8 cellular contexts compared by ENCODE assay signal in genomic region chr5:132489871-132490483, GRCh38. TPM values are rescaled to one million over a fixed set of nuclear protein-coding genes. Genes with fewer than 3 reads are reported as not detected.
DNase-seq lines count a peak whose midpoint lies in the region; ATAC-seq and TF ChIP-seq lines count a peak whose summit lies in the region.

No MANE protein-coding gene starts in this region.

- TF ChIP-seq POLR2A in body of pancreas (IDR thresholded peaks at IDR 0.05), result no peak
- no peak for TF ChIP-seq POLR2A in spleen (IDR thresholded peaks at IDR 0.05)

- peaks cover 42% of the 10 kb centered on the region for H3K36me3 ChIP-seq in RWPE2 (ENCODE audit: low read depth)
- H3K36me3 ChIP-seq in body of pancreas (replicated peaks in 1 of 2; ENCODE audit: insufficient read depth in 1 of 2, low read depth in 2 of 2), result peaks cover 0 to 20% of the 10 kb centered on the region in 2 donors
- H3K36me3 ChIP-seq in spleen, result peaks cover 6 to 47% (median 41%) of the 10 kb centered on the region in 6 donors

- DNase-seq in AG09309 (ENCODE audit: low read depth), result no peak
- peak; percentile 65 for DNase-seq in RWPE2 (ENCODE audit: low spot score)
- peak; percentile 57 to 72 (median 66) for DNase-seq in body of pancreas
- peak; percentile 72 for DNase-seq in iPS-NIHi11 (ENCODE audit: low spot score)
- peak; percentile 95 for DNase-seq in spleen
- no peak for DNase-seq in DMS79 treated with DMSO at 0.1 percent for 48 hours (lab: John Stamatoyannopoulos, UW)

- peak; percentile 22 for ATAC-seq in GM18519 (IDR thresholded peaks at IDR 0.05; ENCODE audit: low FRiP score, unreplicated experiment)
- peak; percentile 5 for ATAC-seq in HG02981 (IDR thresholded peaks at IDR 0.05; ENCODE audit: unreplicated experiment)
- ATAC-seq in RWPE2 (ENCODE audit: low read depth), result peak; percentile 4; the same call in 2 of the 3 replicates
- peak; percentile 26 for ATAC-seq in body of pancreas

- H3K4me1 ChIP-seq in RWPE2 (ENCODE audit: insufficient read depth, poor library complexity, severe bottlenecking), result peaks cover 31% of the 10 kb centered on the region
- peaks cover 36% of the 10 kb centered on the region for H3K4me1 ChIP-seq in body of pancreas
- peaks cover 54 to 91% (median 81%) of the 10 kb centered on the region in 6 donors for H3K4me1 ChIP-seq in spleen

- H3K27me3 ChIP-seq in RWPE2 (ENCODE audit: insufficient read depth, poor library complexity, severe bottlenecking) (no peaks in the 10 kb centered on the region), body of pancreas (no peaks in the 10 kb centered on the region), spleen (replicated peaks in 1 of 7) (no peaks in the 10 kb centered on the region)

- no peaks in the 10 kb centered on the region for H3K9me3 ChIP-seq in RWPE2 (ENCODE audit: severe bottlenecking)
- H3K9me3 ChIP-seq in body of pancreas, result no peaks in the 10 kb centered on the region
- no peaks in the 10 kb centered on the region for H3K9me3 ChIP-seq in spleen

- H3K4me3 ChIP-seq in AG09309 (ENCODE audit: control insufficient read depth, low read depth, low read length) (peak overlapping the region; percentile 76), RWPE2 (ENCODE audit: severe bottlenecking) (peak overlapping the region; percentile 91), body of pancreas (peak overlapping the region; percentile 2 to 58), spleen (peak overlapping the region; percentile 78 to 96 (median 94))

- H3K27ac ChIP-seq in RWPE2 (ENCODE audit: poor library complexity, severe bottlenecking) (peak overlapping the region; percentile 59), body of pancreas (peak overlapping the region; percentile 85 to 98 (median 96)), spleen (peak overlapping the region; percentile 96 to 100 (median 100))

- 0% methylated on average over 5 to 63 of the region's 65 CpGs for WGBS in body of pancreas, 2 donors
- WGBS in spleen, 5 donors, result 0 to 1% (median 0%) methylated on average over 12 to 65 of the region's 65 CpGs

- TF ChIP-seq CTCF in AG09309 (IDR thresholded peaks at IDR 0.05; ENCODE audit: control insufficient read depth, insufficient read depth, low read depth, low read length, missing control alignments) (peak; percentile 21), RWPE2 (IDR thresholded peaks at IDR 0.05; ENCODE audit: poor library complexity, severe bottlenecking) (peak; percentile 51), body of pancreas (IDR thresholded peaks at IDR 0.05) (peak in 4 of 7 experiments; percentile 26 to 45 (median 34)), spleen (IDR thresholded peaks at IDR 0.05 in 8 of 11, conservative IDR thresholded peaks at IDR 0.05 in 3 of 11) (peak in 6 of 11 experiments; percentile 17 to 63 (median 27))

- intact Hi-C loops in body of pancreas (cut with DNase I) (loop anchor here (5.0 kb wide), 1 partner anchor 78 kb away; no protein-coding TSS in a partner anchor), spleen (cut with DNase I; ENCODE audit: low total_unique reads) (loop anchor here (5.0 kb wide), 1 partner anchor 78 kb away; no protein-coding TSS in a partner anchor)

RNA-seq across cellular contexts. Expression of gene IRF1, which starts 0.6 kb away (rescaled TPM):
- total RNA-seq in body of pancreas (10 to 100 TPM; 12.2 to 15.5 TPM), spleen (100 to 1,000 TPM; 146 to 307 (median 165) TPM)
- polyA plus RNA-seq in spleen, result 100 to 1,000 TPM in 1 of 3 donors, 10 to 100 TPM in 2; 57.9 to 113 (median 59.7) TPM

RNA-seq across cellular contexts. Expression of gene IL5, which starts 53.3 kb away (rescaled TPM):
- total RNA-seq in body of pancreas (not detected), spleen (not detected)
- polyA plus RNA-seq in spleen, result not detected

Comparison
In these comparisons a context has a peak if more than half of its experiments do, and no peak if none do; other contexts are left out.
1. DNase-seq: peak in RWPE2 (single experiment), body of pancreas (4 of 4), iPS-NIHi11 (single experiment) and spleen (single experiment); none in AG09309 (single experiment) and DMS79 treated with DMSO at 0.1 percent for 48 hours (single experiment).
2. H3K4me3 ChIP-seq: peak in every context shown above with its lines; median percentile 94 in spleen; 91 in RWPE2; 76 in AG09309; 30 in body of pancreas.
3. RNA of gene IRF1, which starts 0.6 kb away (total RNA-seq): 146 to 307 TPM in spleen; 12.2 to 15.5 TPM in body of pancreas; every median in the first group is over 4 times any median in the second.
4. Peak in every context shown above with its lines, with median percentiles within 50 percentile points of each other: CTCF ChIP-seq, ATAC-seq and H3K27ac ChIP-seq.